In the genomic region with DNA sequence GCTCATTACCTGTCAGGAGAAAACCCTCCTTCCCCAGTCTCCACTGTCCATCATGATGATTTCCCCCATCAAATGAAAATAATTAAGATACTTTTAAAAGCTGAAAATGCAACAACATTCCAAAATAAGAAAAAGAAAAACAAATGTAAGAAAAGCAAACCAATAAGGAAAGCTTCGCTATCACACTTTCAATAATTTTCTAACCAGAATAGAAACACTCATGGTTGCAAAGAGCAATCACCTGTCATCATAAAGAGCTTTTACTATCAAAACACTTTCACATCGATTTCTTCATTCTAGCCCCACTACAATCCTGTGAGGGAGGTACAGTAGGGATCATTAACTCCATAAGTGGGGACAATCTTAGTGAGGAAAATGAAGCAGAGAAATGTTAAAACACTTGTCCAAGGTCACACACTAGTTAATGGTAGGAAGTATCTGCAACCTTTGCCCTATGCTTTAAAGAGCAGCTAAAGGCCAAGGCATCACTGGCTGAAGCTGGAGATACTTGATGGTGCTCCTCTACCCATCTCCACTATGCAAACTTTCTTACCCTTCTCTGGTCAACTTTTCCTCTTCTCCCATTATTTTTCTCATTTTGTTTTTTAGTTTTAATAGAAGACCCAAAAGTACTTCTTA, we compare ENCODE assay signal across 1 cellular context.
TF ChIP-seq lines count a peak whose summit lies in the region.

No MANE protein-coding gene starts in this region.

TF ChIP-seq in GM12878, 131 proteins besides CTCF, POLR2A, EP300 and RAD21:
- TF ChIP-seq ESRRA (IDR thresholded peaks at IDR 0.05; ENCODE audit: low read length) = no peak
- TF ChIP-seq, protein P1, sequence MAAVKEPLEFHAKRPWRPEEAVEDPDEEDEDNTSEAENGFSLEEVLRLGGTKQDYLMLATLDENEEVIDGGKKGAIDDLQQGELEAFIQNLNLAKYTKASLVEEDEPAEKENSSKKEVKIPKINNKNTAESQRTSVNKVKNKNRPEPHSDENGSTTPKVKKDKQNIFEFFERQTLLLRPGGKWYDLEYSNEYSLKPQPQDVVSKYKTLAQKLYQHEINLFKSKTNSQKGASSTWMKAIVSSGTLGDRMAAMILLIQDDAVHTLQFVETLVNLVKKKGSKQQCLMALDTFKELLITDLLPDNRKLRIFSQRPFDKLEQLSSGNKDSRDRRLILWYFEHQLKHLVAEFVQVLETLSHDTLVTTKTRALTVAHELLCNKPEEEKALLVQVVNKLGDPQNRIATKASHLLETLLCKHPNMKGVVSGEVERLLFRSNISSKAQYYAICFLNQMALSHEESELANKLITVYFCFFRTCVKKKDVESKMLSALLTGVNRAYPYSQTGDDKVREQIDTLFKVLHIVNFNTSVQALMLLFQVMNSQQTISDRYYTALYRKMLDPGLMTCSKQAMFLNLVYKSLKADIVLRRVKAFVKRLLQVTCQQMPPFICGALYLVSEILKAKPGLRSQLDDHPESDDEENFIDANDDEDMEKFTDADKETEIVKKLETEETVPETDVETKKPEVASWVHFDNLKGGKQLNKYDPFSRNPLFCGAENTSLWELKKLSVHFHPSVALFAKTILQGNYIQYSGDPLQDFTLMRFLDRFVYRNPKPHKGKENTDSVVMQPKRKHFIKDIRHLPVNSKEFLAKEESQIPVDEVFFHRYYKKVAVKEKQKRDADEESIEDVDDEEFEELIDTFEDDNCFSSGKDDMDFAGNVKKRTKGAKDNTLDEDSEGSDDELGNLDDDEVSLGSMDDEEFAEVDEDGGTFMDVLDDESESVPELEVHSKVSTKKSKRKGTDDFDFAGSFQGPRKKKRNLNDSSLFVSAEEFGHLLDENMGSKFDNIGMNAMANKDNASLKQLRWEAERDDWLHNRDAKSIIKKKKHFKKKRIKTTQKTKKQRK (IDR thresholded peaks at IDR 0.05; ENCODE audit: low read depth, low read length) = no peak
- TF ChIP-seq SMAD5 (IDR thresholded peaks at IDR 0.05; ENCODE audit: low read depth) = no peak
- TF ChIP-seq IKZF2 (IDR thresholded peaks at IDR 0.05) = no peak
- TF ChIP-seq TCF12 (IDR thresholded peaks at IDR 0.05; ENCODE audit: low read depth, low read length) = no peak
TF ChIP-seq in GM12878: peak in this region for 0.
